In the genomic region with DNA sequence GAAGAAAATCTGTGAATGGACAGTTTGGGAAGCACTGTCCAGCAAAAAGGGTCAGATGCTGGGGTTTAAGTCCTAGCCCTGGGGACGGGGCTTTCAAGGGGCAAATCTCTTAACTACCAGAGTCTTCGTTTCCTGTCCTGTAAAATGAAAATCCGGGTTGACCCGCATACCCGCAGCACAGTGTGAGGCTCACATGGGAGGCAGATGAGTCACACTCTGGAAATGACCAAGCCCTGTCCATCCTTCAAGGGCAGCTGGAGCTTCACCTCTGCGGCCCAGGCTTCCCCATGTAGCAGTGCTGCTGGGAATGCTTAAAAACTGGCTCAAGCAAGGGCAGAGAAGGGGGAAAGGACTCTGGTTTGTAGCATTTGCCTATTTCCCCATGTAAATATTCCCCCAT, we compare ENCODE assay signal across 13 cellular contexts. TPM values are rescaled to one million over a fixed set of nuclear protein-coding genes. Genes with fewer than 3 reads are reported as not detected.
A peak's percentile ranks its signal among the peaks of the same experiment; 100 is the strongest.
DNase-seq lines count a peak whose midpoint lies in the region; ATAC-seq, FAIRE-seq and TF ChIP-seq lines count a peak whose summit lies in the region.
"Had no signal": no experiment of that assay in that cellular context is flagged by ENCODE, and none has a peak within 500 bp of the region (broad histone marks: within the 10 kb centered on the region; RNA-seq: fewer than 3 reads in every experiment).

No MANE protein-coding gene starts in this region.

- peak overlapping the region; percentile 46 for H3K27ac Mint-ChIP-seq in activated naive CD8-positive, alpha-beta T cell
- no peak overlapping the region for H3K27ac Mint-ChIP-seq in activated naive CD8-positive, alpha-beta T cell treated with anti-CD3 and anti-CD28 coated beads for 36 hours
- peak overlapping the region; percentile 41 for H3K27ac Mint-ChIP-seq in astrocyte (ENCODE audit: unreplicated experiment)
- no peak overlapping the region for H3K27ac Mint-ChIP-seq in effector memory CD8-positive, alpha-beta T cell

- H3K27ac ChIP-seq in astrocyte (ENCODE audit: low read depth, low read length) (no peak overlapping the region), hepatocyte (peak overlapping the region; percentile 88), stomach smooth muscle (ENCODE audit: low read length) (peak overlapping the region; percentile 55)
- H3K27ac ChIP-seq: VCaP had no signal

- no peaks in the 10 kb centered on the region for H3K27me3 Mint-ChIP-seq in activated naive CD8-positive, alpha-beta T cell
- H3K27me3 Mint-ChIP-seq in activated naive CD8-positive, alpha-beta T cell treated with anti-CD3 and anti-CD28 coated beads for 36 hours = no peaks in the 10 kb centered on the region
- peaks cover 38% of the 10 kb centered on the region for H3K27me3 Mint-ChIP-seq in astrocyte (ENCODE audit: low read depth, unreplicated experiment)
- H3K27me3 Mint-ChIP-seq in effector memory CD8-positive, alpha-beta T cell = no peaks in the 10 kb centered on the region
- H3K27me3 Mint-ChIP-seq: CD8-positive, alpha-beta memory T cell had no signal

- H3K9ac ChIP-seq in astrocyte (ENCODE audit: low read length) = no peak overlapping the region
- no peak overlapping the region for H3K9ac ChIP-seq in stomach smooth muscle (ENCODE audit: low read length in 2 of 2)

- peaks cover 35% of the 10 kb centered on the region for H3K4me1 ChIP-seq in astrocyte (ENCODE audit: insufficient read depth, low read length)
- peaks cover 3% of the 10 kb centered on the region for H3K4me1 ChIP-seq in hepatocyte (ENCODE audit: insufficient read depth)
- peaks cover 32% of the 10 kb centered on the region for H3K4me1 ChIP-seq in stomach smooth muscle (ENCODE audit: control insufficient read depth, insufficient read depth, low read length)

- WGBS in hepatocyte (ENCODE audit: low lambda C conversion rate, missing lambda C conversion rate) = 64% methylated on average over 6 of the region's 6 CpGs
- WGBS in lower leg skin, 2 donors = 74 to 78% methylated on average over 6 of the region's 6 CpGs

- H3K4me2 ChIP-seq in astrocyte (ENCODE audit: low read length) = peak overlapping the region; percentile 42
- no peak overlapping the region for H3K4me2 ChIP-seq in hepatocyte

- TF ChIP-seq CTCF in astrocyte (IDR thresholded peaks at IDR 0.05; ENCODE audit: insufficient read depth, low read depth, low read length) (no peak), hepatocyte (IDR thresholded peaks at IDR 0.05; ENCODE audit: poor library complexity) (no peak), lower leg skin (IDR thresholded peaks at IDR 0.05) (no peak)

- H2AFZ ChIP-seq in astrocyte (ENCODE audit: low read depth, low read length) (no peak overlapping the region), hepatocyte (no peak overlapping the region)

- H3K9me3 ChIP-seq in astrocyte (ENCODE audit: insufficient read depth, low read depth, low read length) = no peaks in the 10 kb centered on the region
- H3K9me3 ChIP-seq in hepatocyte (ENCODE audit: low read depth) = no peaks in the 10 kb centered on the region
- H3K9me3 ChIP-seq in stomach smooth muscle (ENCODE audit: control insufficient read depth in 2 of 2, low read length in 2 of 2) = no peaks in the 10 kb centered on the region

- H3K9me3 Mint-ChIP-seq in activated naive CD8-positive, alpha-beta T cell (ENCODE audit: low read depth) = no peaks in the 10 kb centered on the region
- H3K9me3 Mint-ChIP-seq in activated naive CD8-positive, alpha-beta T cell treated with anti-CD3 and anti-CD28 coated beads for 36 hours = no peaks in the 10 kb centered on the region
- H3K9me3 Mint-ChIP-seq in astrocyte (ENCODE audit: unreplicated experiment) = peaks cover 8% of the 10 kb centered on the region
- H3K9me3 Mint-ChIP-seq in effector memory CD8-positive, alpha-beta T cell = no peaks in the 10 kb centered on the region
- H3K9me3 Mint-ChIP-seq: activated naive CD4-positive, alpha-beta T cell treated with anti-CD3 and anti-CD28 coated beads, Interleukin-2, amount 50 U/mL, for 72 hours; CD8-positive, alpha-beta memory T cell had no signal

- H3K36me3 ChIP-seq in astrocyte (ENCODE audit: insufficient read depth, low read length) (no peaks in the 10 kb centered on the region), hepatocyte (replicated peaks; ENCODE audit: insufficient read depth, low read depth) (no peaks in the 10 kb centered on the region), stomach smooth muscle (ENCODE audit: control insufficient read depth in 2 of 2, insufficient read depth in 2 of 2, low read length in 2 of 2) (peaks cover 68 to 70% of the 10 kb centered on the region in 2 donors)

- intact Hi-C loops in lower leg skin (cut with DNase I; ENCODE audit: low total_unique reads) = loop anchor here (1.0 kb wide), 1 partner anchor 35 kb away; no protein-coding TSS in a partner anchor

- no peak for DNase-seq in activated naive CD8-positive, alpha-beta T cell treated with anti-CD3 and anti-CD28 coated beads for 36 hours
- DNase-seq in astrocyte (ENCODE audit: low read depth) = peak; percentile 40
- DNase-seq in hepatocyte (ENCODE audit: low spot score) = peak; percentile 42
- DNase-seq in lower leg skin (ENCODE audit: low spot score in 2 of 2) = no peak
- DNase-seq in COLO829 (ENCODE audit: low spot score) = no peak
- DNase-seq in effector memory CD8-positive, alpha-beta T cell = no peak
- DNase-seq: CD8-positive, alpha-beta memory T cell; MV-4-11 had no signal

- no peak overlapping the region for H3K4me3 Mint-ChIP-seq in activated naive CD8-positive, alpha-beta T cell
- no peak overlapping the region for H3K4me3 Mint-ChIP-seq in activated naive CD8-positive, alpha-beta T cell treated with anti-CD3 and anti-CD28 coated beads for 36 hours
- H3K4me3 Mint-ChIP-seq in astrocyte (ENCODE audit: unreplicated experiment) = no peak overlapping the region
- no peak overlapping the region for H3K4me3 Mint-ChIP-seq in effector memory CD8-positive, alpha-beta T cell
- H3K4me3 Mint-ChIP-seq: CD8-positive, alpha-beta memory T cell had no signal

- no peak for TF ChIP-seq POLR2A in lower leg skin (IDR thresholded peaks at IDR 0.05)

- H3K79me2 ChIP-seq in astrocyte (ENCODE audit: insufficient read depth, low read length) = no peaks in the 10 kb centered on the region
- H3K79me2 ChIP-seq in hepatocyte = no peaks in the 10 kb centered on the region

- H3K4me3 ChIP-seq in astrocyte (ENCODE audit: insufficient read depth, low read depth, low read length) (no peak overlapping the region), hepatocyte (no peak overlapping the region), stomach smooth muscle (ENCODE audit: low read length in 2 of 2) (no peak overlapping the region), lower leg skin (ENCODE audit: low read depth, poor library complexity, severe bottlenecking) (no peak overlapping the region)

- H3K9me2 ChIP-seq in hepatocyte (replicated peaks; ENCODE audit: insufficient read depth) = no peaks in the 10 kb centered on the region

- H4K20me1 ChIP-seq in astrocyte (ENCODE audit: insufficient read depth, low read length) = no peaks in the 10 kb centered on the region
- H4K20me1 ChIP-seq in hepatocyte (ENCODE audit: insufficient read depth, poor library complexity, severe bottlenecking) = no peaks in the 10 kb centered on the region

- H3K36me3 Mint-ChIP-seq in activated naive CD8-positive, alpha-beta T cell = peaks cover under 1% of the 10 kb centered on the region
- H3K36me3 Mint-ChIP-seq in activated naive CD8-positive, alpha-beta T cell treated with anti-CD3 and anti-CD28 coated beads for 36 hours = peaks cover 11% of the 10 kb centered on the region
- no peaks in the 10 kb centered on the region for H3K36me3 Mint-ChIP-seq in astrocyte (ENCODE audit: low read depth, unreplicated experiment)
- peaks cover 13% of the 10 kb centered on the region for H3K36me3 Mint-ChIP-seq in effector memory CD8-positive, alpha-beta T cell (ENCODE audit: insufficient read depth)

- ATAC-seq in effector memory CD8-positive, alpha-beta T cell (replicated peaks) = no peak

- no peak for FAIRE-seq in astrocyte (lab: Jason Lieb, UNC)

- peaks cover 2% of the 10 kb centered on the region for H3K4me1 Mint-ChIP-seq in activated naive CD8-positive, alpha-beta T cell (ENCODE audit: low read depth)
- peaks cover 10% of the 10 kb centered on the region for H3K4me1 Mint-ChIP-seq in activated naive CD8-positive, alpha-beta T cell treated with anti-CD3 and anti-CD28 coated beads for 36 hours
- H3K4me1 Mint-ChIP-seq in astrocyte (ENCODE audit: low read depth, unreplicated experiment) = peaks cover 36% of the 10 kb centered on the region
- H3K4me1 Mint-ChIP-seq in effector memory CD8-positive, alpha-beta T cell (ENCODE audit: low read depth in 2 of 2) = no peaks in the 10 kb centered on the region

- no peaks in the 10 kb centered on the region for H3K27me3 ChIP-seq in astrocyte (ENCODE audit: insufficient read depth, low read length)
- H3K27me3 ChIP-seq in hepatocyte = no peaks in the 10 kb centered on the region
- H3K27me3 ChIP-seq in stomach smooth muscle (ENCODE audit: control insufficient read depth in 1 of 2, insufficient read depth in 2 of 2, low read length in 2 of 2) = no peaks in the 10 kb centered on the region

RNA-seq across cellular contexts. Expression of a gene that starts 19.0 kb away (rescaled TPM):
- not detected for total RNA-seq in activated naive CD8-positive, alpha-beta T cell treated with anti-CD3 and anti-CD28 coated beads for 36 hours
- total RNA-seq in astrocyte (not detected in 2 replicates), hepatocyte (not detected in 2 replicates), lower leg skin (not detected)
- polyA plus RNA-seq in hepatocyte = 0.90 TPM in 1 of 2 replicates, not detected in the other
- total RNA-seq: activated naive CD4-positive, alpha-beta T cell treated with anti-CD3 and anti-CD28 coated beads, Interleukin-2, amount 50 U/mL, for 72 hours; CD8-positive, alpha-beta memory T cell had no signal
- polyA plus RNA-seq: CD8-positive, alpha-beta memory T cell; esophagus had no signal

RNA-seq across cellular contexts. Expression of a gene that starts 30.3 kb away (rescaled TPM):
- 10 to 100 TPM; 26.4 to 29.1 TPM for total RNA-seq in activated naive CD8-positive, alpha-beta T cell treated with anti-CD3 and anti-CD28 coated beads for 36 hours
- total RNA-seq in astrocyte (0.25 TPM in 1 of 2 replicates, not detected in the other), hepatocyte (0.53 and 1.8 TPM in 2 replicates), lower leg skin (1 to 10 TPM in 2 of 4 donors, under 1 TPM in 2; 0.46 to 5.4 (median 1.8) TPM)
- polyA plus RNA-seq in hepatocyte = 0.27 and 0.32 TPM in 2 replicates

RNA-seq across cellular contexts. Expression of a gene that starts 51.0 kb away (rescaled TPM):
- total RNA-seq in activated naive CD8-positive, alpha-beta T cell treated with anti-CD3 and anti-CD28 coated beads for 36 hours = not detected
- total RNA-seq in astrocyte (not detected in 2 replicates), hepatocyte (not detected in 2 replicates), lower leg skin (not detected)
- not detected in 2 replicates for polyA plus RNA-seq in hepatocyte
- total RNA-seq: CD8-positive, alpha-beta memory T cell had no signal
- polyA plus RNA-seq: CD8-positive, alpha-beta memory T cell; esophagus had no signal

Comparison
In these comparisons a context has a peak if more than half of its experiments do, and no peak if none do; other contexts are left out.
1. H3K27ac Mint-ChIP-seq: peak in activated naive CD8-positive, alpha-beta T cell (single experiment) and astrocyte (single experiment); none in activated naive CD8-positive, alpha-beta T cell treated with anti-CD3 and anti-CD28 coated beads for 36 hours (single experiment) and effector memory CD8-positive, alpha-beta T cell (0 of 2).
2. DNase-seq: peak in astrocyte (single experiment) and hepatocyte (single experiment); none in activated naive CD8-positive, alpha-beta T cell treated with anti-CD3 and anti-CD28 coated beads for 36 hours (single experiment), lower leg skin (0 of 2), COLO829 (single experiment) and effector memory CD8-positive, alpha-beta T cell (0 of 3).